In genomic region chr11:109658169-109658568, GRCh38 we compare ENCODE assay signal across 1 cellular context.
TF ChIP-seq lines count a peak whose summit lies in the region.

No MANE protein-coding gene starts in this region.

TF ChIP-seq in H1, 55 proteins besides CTCF, POLR2A, EP300 and RAD21:
- TF ChIP-seq TBP (IDR thresholded peaks at IDR 0.05; ENCODE audit: low read depth, low read length) (no peak), E2F6 (IDR thresholded peaks at IDR 0.05) (no peak), SRF (IDR thresholded peaks at IDR 0.05; ENCODE audit: low read depth, low read length) (no peak)
